In genomic region chr2:41932241-41933034, GRCh38 we compare ENCODE assay signal across 9 cellular contexts.
DNase-seq lines count a peak whose midpoint lies in the region; ATAC-seq and FAIRE-seq lines count a peak whose summit lies in the region.
"Had no signal": no experiment of that assay in that cellular context is flagged by ENCODE, and none has a peak within 500 bp of the region (broad histone marks: within the 10 kb centered on the region; RNA-seq: fewer than 3 reads in every experiment).

No MANE protein-coding gene starts in this region.

- intact Hi-C loops in left cardiac atrium (cut with DNase I) = no loop called here
- intact Hi-C loops in sciatic nerve (cut with DNase I) = no loop called here
- intact Hi-C loops in activated T-helper 2 cell treated with anti-CD3 and anti-CD28 coated beads, Interferon-gamma antibody, Interleukin-2, Interleukin-4, amounts not matched to agents 10 μg/mL and 5 μg/mL and 100 μg/mL, durations not matched to agents 14 hours and 24 hours and 36 hours (cut with micrococcal nuclease) = no loop called here

- peak; percentile 62 to 75 for ATAC-seq in left cardiac atrium
- ATAC-seq in sciatic nerve = peak; percentile 90
- no peak for ATAC-seq in GM18907 (IDR thresholded peaks at IDR 0.05; ENCODE audit: unreplicated experiment)

- no peaks in the 10 kb centered on the region for H3K9me3 Mint-ChIP-seq in activated T-helper 2 cell treated with anti-CD3 and anti-CD28 coated beads, Interferon-gamma antibody, Interleukin-2, Interleukin-4, amounts not matched to agents 10 μg/mL and 5 μg/mL and 100 μg/mL, durations not matched to agents 14 hours and 24 hours and 36 hours

- DNase-seq in EL = peak; percentile 88
- peak; percentile 97 for DNase-seq in amniotic epithelial cell (ENCODE audit: low read depth)
- peak; percentile 91 for DNase-seq in left cardiac atrium
- DNase-seq in sciatic nerve (ENCODE audit: low spot score) = peak; percentile 94
- DNase-seq in frontal cortex (ENCODE audit: low spot score in 2 of 2) = no peak
- DNase-seq in activated T-helper 2 cell treated with anti-CD3 and anti-CD28 coated beads, Interferon-gamma antibody, Interleukin-2, Interleukin-4, amounts not matched to agents 10 μg/mL and 5 μg/mL and 100 μg/mL, durations not matched to agents 14 hours and 24 hours and 36 hours (ENCODE audit: low spot score) = no peak
- no peak for DNase-seq in activated naive CD4-positive, alpha-beta T cell treated with anti-CD3 and anti-CD28 coated beads, Interleukin-2, amount 50 U/mL, for 16 hours
- DNase-seq: Caco-2 had no signal

- peaks cover 10% of the 10 kb centered on the region for H3K27me3 Mint-ChIP-seq in activated T-helper 2 cell treated with anti-CD3 and anti-CD28 coated beads, Interferon-gamma antibody, Interleukin-2, Interleukin-4, amounts not matched to agents 10 μg/mL and 5 μg/mL and 100 μg/mL, durations not matched to agents 14 hours and 24 hours and 36 hours (ENCODE audit: low read depth)

- H3K4me3 Mint-ChIP-seq in activated T-helper 2 cell treated with anti-CD3 and anti-CD28 coated beads, Interferon-gamma antibody, Interleukin-2, Interleukin-4, amounts not matched to agents 10 μg/mL and 5 μg/mL and 100 μg/mL, durations not matched to agents 14 hours and 24 hours and 36 hours (ENCODE audit: low read depth) = no peak overlapping the region

- FAIRE-seq in frontal cortex (lab: Jason Lieb, UNC) = no peak

- no peaks in the 10 kb centered on the region for H3K4me1 Mint-ChIP-seq in activated T-helper 2 cell treated with anti-CD3 and anti-CD28 coated beads, Interferon-gamma antibody, Interleukin-2, Interleukin-4, amounts not matched to agents 10 μg/mL and 5 μg/mL and 100 μg/mL, durations not matched to agents 14 hours and 24 hours and 36 hours (ENCODE audit: low read depth)

- no peak overlapping the region for H3K27ac Mint-ChIP-seq in activated T-helper 2 cell treated with anti-CD3 and anti-CD28 coated beads, Interferon-gamma antibody, Interleukin-2, Interleukin-4, amounts not matched to agents 10 μg/mL and 5 μg/mL and 100 μg/mL, durations not matched to agents 14 hours and 24 hours and 36 hours

- H3K36me3 Mint-ChIP-seq in activated T-helper 2 cell treated with anti-CD3 and anti-CD28 coated beads, Interferon-gamma antibody, Interleukin-2, Interleukin-4, amounts not matched to agents 10 μg/mL and 5 μg/mL and 100 μg/mL, durations not matched to agents 14 hours and 24 hours and 36 hours (ENCODE audit: low read depth) = no peaks in the 10 kb centered on the region

Comparison
In these comparisons a context has a peak if more than half of its experiments do, and no peak if none do; other contexts are left out.
1. DNase-seq: peak in EL (single experiment), amniotic epithelial cell (single experiment), left cardiac atrium (single experiment) and sciatic nerve (single experiment); none in frontal cortex (0 of 2), activated T-helper 2 cell treated with anti-CD3 and anti-CD28 coated beads, Interferon-gamma antibody, Interleukin-2, Interleukin-4, amounts not matched to agents 10 μg/mL and 5 μg/mL and 100 μg/mL, durations not matched to agents 14 hours and 24 hours and 36 hours (single experiment) and activated naive CD4-positive, alpha-beta T cell treated with anti-CD3 and anti-CD28 coated beads, Interleukin-2, amount 50 U/mL, for 16 hours (single experiment).